ENCODE assay signal across 10 cellular contexts in the genomic region with DNA sequence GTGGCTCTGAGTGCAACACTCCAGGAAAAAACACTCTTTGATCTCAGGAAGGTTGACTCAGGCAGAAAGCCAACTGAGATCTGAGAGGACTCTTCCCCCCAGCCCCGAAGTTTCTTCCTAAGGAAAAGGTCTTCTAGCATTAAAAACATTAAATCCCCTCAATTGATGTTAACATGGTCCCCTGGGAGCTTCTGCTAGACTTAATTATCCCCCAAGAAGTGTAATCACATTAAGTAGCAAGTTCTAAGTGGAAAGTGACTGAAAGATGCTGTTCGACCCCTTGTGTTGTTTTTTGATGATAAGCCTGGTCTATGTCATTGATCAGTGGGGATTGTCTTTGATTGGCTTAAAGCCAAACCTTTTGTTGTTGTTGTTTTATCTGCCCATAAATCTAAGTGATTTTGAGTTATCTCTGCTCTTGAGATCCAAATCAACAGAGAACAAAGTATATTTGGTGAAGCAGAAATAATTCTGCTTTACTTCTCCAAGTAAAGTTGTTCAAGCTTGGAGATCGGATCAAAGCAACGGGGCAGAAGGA. TPM values are rescaled to one million over a fixed set of nuclear protein-coding genes. Genes with fewer than 3 reads are reported as not detected.
DNase-seq lines count a peak whose midpoint lies in the region; ATAC-seq and TF ChIP-seq lines count a peak whose summit lies in the region.
"Had no signal": no experiment of that assay in that cellular context is flagged by ENCODE, and none has a peak within 500 bp of the region (broad histone marks: within the 10 kb centered on the region; RNA-seq: fewer than 3 reads in every experiment).

No MANE protein-coding gene starts in this region.

- in situ Hi-C loops in astrocyte of the spinal cord (cut with HindIII; ENCODE audit: low sequenced_read_pairs) = no loop called here

- peak overlapping the region; percentile 14 to 30 for H3K9ac ChIP-seq in liver (ENCODE audit: low read depth in 1 of 2, low read length in 2 of 2)

- no peaks in the 10 kb centered on the region for H3K9me3 ChIP-seq in liver (ENCODE audit: control insufficient read depth in 4 of 4, low read length in 3 of 4)
- no peaks in the 10 kb centered on the region for H3K9me3 ChIP-seq in testis

- ATAC-seq in HG02763 (IDR thresholded peaks at IDR 0.05; ENCODE audit: unreplicated experiment) (no peak), GM18909 (IDR thresholded peaks at IDR 0.05; ENCODE audit: poor library complexity, unreplicated experiment) (no peak)

- TF ChIP-seq CTCF in LNCaP clone FGC (IDR thresholded peaks at IDR 0.05; ENCODE audit: control insufficient read depth, extremely low read depth, insufficient read depth) (no peak), astrocyte of the spinal cord (IDR thresholded peaks at IDR 0.05; ENCODE audit: low read depth, low read length) (no peak), liver (IDR thresholded peaks at IDR 0.05; ENCODE audit: low read depth, low read length, missing input control) (no peak), testis (IDR thresholded peaks at IDR 0.05) (no peak), GM20000 (IDR thresholded peaks at IDR 0.05; ENCODE audit: extremely low read depth, missing control alignments) (no peak)

- peak overlapping the region; percentile 82 for H3K4me3 ChIP-seq in LNCaP clone FGC (ENCODE audit: low read depth, low read length)
- H3K4me3 ChIP-seq in astrocyte of the spinal cord (ENCODE audit: low read depth, low read length) = peak overlapping the region; percentile 90
- peak overlapping the region; percentile 92 to 99 (median 93) for H3K4me3 ChIP-seq in liver (ENCODE audit: low read depth in 1 of 3, low read length in 3 of 3)
- peak overlapping the region; percentile 11 to 19 for H3K4me3 ChIP-seq in testis

- TF ChIP-seq RAD21 in liver (IDR thresholded peaks at IDR 0.05) = no peak

- no peak for TF ChIP-seq POLR2A in testis (IDR thresholded peaks at IDR 0.05)

- peaks cover 5 to 54% (median 30%) of the 10 kb centered on the region in 4 donors for H3K4me1 ChIP-seq in liver (ENCODE audit: control insufficient read depth in 4 of 4, insufficient read depth in 4 of 4, low read length in 3 of 4)
- no peaks in the 10 kb centered on the region for H3K4me1 ChIP-seq in testis

- H3K27ac ChIP-seq in liver (ENCODE audit: low read depth in 1 of 2, low read length in 2 of 2) (peak overlapping the region; percentile 6 to 15), testis (peak overlapping the region; percentile 6 to 81)
- H3K27ac ChIP-seq: HL-60 had no signal

- 15% methylated on average over 4 of the region's 4 CpGs for WGBS in liver
- WGBS in testis, 2 donors = 33 to 34% methylated on average over 4 of the region's 4 CpGs

- intact Hi-C loops in testis (cut with DNase I; ENCODE audit: low total_unique reads) = loop anchor here (10.0 kb wide), 2 partner anchors 136 to 1304 kb away; no protein-coding TSS in a partner anchor

- DNase-seq in LNCaP clone FGC (ENCODE audit: low read depth) (no peak), astrocyte of the spinal cord (ENCODE audit: low read depth, low spot score) (no peak), testis (no peak), mesenteric fat pad (ENCODE audit: low spot score) (no peak), GM20000 (ENCODE audit: low spot score) (no peak)
- DNase-seq: NCI-H446 treated with DMSO at 0.1 percent for 48 hours had no signal

- peaks cover 0 to 10% (median 7%) of the 10 kb centered on the region in 4 donors for H3K36me3 ChIP-seq in liver (ENCODE audit: control insufficient read depth in 4 of 4, insufficient read depth in 3 of 4, low read depth in 1 of 4, low read length in 3 of 4)
- no peaks in the 10 kb centered on the region for H3K36me3 ChIP-seq in testis (ENCODE audit: low read depth, missing control alignments)

- no peaks in the 10 kb centered on the region for H3K27me3 ChIP-seq in liver (ENCODE audit: control insufficient read depth in 4 of 4, insufficient read depth in 4 of 4, low read length in 3 of 4)
- no peaks in the 10 kb centered on the region for H3K27me3 ChIP-seq in testis

TF ChIP-seq in liver, 16 proteins besides CTCF, POLR2A, EP300 and RAD21:
- TF ChIP-seq GABPA (IDR thresholded peaks at IDR 0.05 in 1 of 2, conservative IDR thresholded peaks at IDR 0.05 in 1 of 2) = no peak
- TF ChIP-seq, protein P1, sequence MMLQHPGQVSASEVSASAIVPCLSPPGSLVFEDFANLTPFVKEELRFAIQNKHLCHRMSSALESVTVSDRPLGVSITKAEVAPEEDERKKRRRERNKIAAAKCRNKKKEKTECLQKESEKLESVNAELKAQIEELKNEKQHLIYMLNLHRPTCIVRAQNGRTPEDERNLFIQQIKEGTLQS (IDR thresholded peaks at IDR 0.05) = no peak
- TF ChIP-seq FOXA2 (IDR thresholded peaks at IDR 0.05) = no peak
- no peak for TF ChIP-seq JUND (IDR thresholded peaks at IDR 0.05)
- TF ChIP-seq, protein P2, sequence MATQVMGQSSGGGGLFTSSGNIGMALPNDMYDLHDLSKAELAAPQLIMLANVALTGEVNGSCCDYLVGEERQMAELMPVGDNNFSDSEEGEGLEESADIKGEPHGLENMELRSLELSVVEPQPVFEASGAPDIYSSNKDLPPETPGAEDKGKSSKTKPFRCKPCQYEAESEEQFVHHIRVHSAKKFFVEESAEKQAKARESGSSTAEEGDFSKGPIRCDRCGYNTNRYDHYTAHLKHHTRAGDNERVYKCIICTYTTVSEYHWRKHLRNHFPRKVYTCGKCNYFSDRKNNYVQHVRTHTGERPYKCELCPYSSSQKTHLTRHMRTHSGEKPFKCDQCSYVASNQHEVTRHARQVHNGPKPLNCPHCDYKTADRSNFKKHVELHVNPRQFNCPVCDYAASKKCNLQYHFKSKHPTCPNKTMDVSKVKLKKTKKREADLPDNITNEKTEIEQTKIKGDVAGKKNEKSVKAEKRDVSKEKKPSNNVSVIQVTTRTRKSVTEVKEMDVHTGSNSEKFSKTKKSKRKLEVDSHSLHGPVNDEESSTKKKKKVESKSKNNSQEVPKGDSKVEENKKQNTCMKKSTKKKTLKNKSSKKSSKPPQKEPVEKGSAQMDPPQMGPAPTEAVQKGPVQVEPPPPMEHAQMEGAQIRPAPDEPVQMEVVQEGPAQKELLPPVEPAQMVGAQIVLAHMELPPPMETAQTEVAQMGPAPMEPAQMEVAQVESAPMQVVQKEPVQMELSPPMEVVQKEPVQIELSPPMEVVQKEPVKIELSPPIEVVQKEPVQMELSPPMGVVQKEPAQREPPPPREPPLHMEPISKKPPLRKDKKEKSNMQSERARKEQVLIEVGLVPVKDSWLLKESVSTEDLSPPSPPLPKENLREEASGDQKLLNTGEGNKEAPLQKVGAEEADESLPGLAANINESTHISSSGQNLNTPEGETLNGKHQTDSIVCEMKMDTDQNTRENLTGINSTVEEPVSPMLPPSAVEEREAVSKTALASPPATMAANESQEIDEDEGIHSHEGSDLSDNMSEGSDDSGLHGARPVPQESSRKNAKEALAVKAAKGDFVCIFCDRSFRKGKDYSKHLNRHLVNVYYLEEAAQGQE (IDR thresholded peaks at IDR 0.05) = no peak
- TF ChIP-seq HNF4A (conservative IDR thresholded peaks at IDR 0.05) = no peak
- TF ChIP-seq, protein P3, sequence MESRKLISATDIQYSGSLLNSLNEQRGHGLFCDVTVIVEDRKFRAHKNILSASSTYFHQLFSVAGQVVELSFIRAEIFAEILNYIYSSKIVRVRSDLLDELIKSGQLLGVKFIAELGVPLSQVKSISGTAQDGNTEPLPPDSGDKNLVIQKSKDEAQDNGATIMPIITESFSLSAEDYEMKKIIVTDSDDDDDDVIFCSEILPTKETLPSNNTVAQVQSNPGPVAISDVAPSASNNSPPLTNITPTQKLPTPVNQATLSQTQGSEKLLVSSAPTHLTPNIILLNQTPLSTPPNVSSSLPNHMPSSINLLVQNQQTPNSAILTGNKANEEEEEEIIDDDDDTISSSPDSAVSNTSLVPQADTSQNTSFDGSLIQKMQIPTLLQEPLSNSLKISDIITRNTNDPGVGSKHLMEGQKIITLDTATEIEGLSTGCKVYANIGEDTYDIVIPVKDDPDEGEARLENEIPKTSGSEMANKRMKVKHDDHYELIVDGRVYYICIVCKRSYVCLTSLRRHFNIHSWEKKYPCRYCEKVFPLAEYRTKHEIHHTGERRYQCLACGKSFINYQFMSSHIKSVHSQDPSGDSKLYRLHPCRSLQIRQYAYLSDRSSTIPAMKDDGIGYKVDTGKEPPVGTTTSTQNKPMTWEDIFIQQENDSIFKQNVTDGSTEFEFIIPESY (IDR thresholded peaks at IDR 0.05) = no peak
- no peak for TF ChIP-seq YY1 (IDR thresholded peaks at IDR 0.05)
- TF ChIP-seq RXRA (IDR thresholded peaks at IDR 0.05) = no peak
- TF ChIP-seq, protein P4, sequence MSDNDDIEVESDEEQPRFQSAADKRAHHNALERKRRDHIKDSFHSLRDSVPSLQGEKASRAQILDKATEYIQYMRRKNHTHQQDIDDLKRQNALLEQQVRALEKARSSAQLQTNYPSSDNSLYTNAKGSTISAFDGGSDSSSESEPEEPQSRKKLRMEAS (IDR thresholded peaks at IDR 0.05) = no peak
- no peak for TF ChIP-seq SP1 (IDR thresholded peaks at IDR 0.05)
- no peak for TF ChIP-seq TAF1 (conservative IDR thresholded peaks at IDR 0.05)
- TF ChIP-seq EGR1 (IDR thresholded peaks at IDR 0.05; ENCODE audit: low read depth in 2 of 2) = no peak
- no peak for TF ChIP-seq HNF4G (IDR thresholded peaks at IDR 0.05)

RNA-seq across cellular contexts. Expression of a gene that starts 3.4 kb away (rescaled TPM):
- total RNA-seq in liver (10 to 100 TPM; 55.0 to 55.6 TPM), testis (10 to 100 TPM; 15.9 to 17.1 TPM), mesenteric fat pad (249 TPM)
- polyA plus RNA-seq in liver (10 to 100 TPM; 14.6 to 20.6 TPM), testis (ENCODE audit: insufficient read depth, low read depth, low replicate concordance) (23.8 TPM)

Comparison
In these comparisons a context has a peak if more than half of its experiments do, and no peak if none do; other contexts are left out.
1. H3K4me3 ChIP-seq: peak in every context shown above with its lines; median percentile 93 in liver; 90 in astrocyte of the spinal cord; 82 in LNCaP clone FGC; 15 in testis.